8 cellular contexts compared by ENCODE assay signal in the genomic region with DNA sequence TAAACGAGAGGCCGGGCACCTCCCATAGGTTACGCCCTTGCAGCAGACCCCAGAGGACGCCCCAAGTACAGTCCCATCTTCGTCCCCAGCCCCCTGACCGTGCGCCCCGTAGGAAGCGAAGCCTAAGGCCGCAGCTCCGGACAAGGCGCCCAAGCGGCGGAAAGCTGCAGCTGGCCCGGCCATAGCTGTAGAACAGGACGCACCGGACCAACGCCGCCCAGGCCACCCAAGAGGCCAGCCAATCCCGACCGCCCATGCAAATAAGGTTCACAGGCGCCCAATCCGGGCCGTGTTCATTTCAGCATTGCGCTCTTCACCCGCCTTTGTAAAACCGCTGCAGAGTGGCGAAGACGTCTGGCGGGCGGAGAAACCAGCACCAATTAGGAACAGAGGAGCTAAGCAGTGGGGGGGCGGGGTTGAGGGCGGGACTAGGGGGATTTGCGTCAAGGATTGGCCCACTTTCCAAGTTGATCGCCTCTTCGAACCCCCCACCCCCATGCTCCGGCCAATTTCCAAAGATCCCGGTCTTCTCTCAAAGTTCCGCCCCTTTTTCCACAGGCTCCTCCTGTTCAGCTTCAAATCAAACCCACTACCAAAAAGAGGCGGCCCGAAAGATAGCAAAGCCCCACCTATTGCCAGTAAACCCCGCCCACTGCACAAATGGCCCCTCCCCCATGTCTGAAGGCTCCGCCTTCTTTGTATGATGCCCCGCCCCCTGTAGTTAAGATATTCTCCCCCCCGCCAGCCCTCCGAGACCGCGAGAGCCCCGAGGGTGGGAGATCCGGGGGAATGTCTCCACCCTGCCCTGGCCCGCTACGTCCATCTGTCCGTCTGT. TPM values are rescaled to one million over a fixed set of nuclear protein-coding genes. Genes with fewer than 3 reads are reported as not detected.
A peak's percentile ranks its signal among the peaks of the same experiment; 100 is the strongest.
DNase-seq lines count a peak whose midpoint lies in the region; ATAC-seq and TF ChIP-seq lines count a peak whose summit lies in the region.

Gene TMEM256 (minus strand): TSS at position 196 of the 835 bp plus-strand sequence. CDS start 13 bp downstream, at position 183.

- intact Hi-C loops in CD4-positive, alpha-beta memory T cell (cut with micrococcal nuclease): loop anchor here (1.0 kb wide), 10 partner anchors 10 to 282 kb away; partner anchors contain the start of genes ACAP1, EIF5A, ELP5 and NEURL4

- no peaks in the 10 kb centered on the region for H3K9me3 Mint-ChIP-seq in CD4-positive, alpha-beta memory T cell

- H3K27ac Mint-ChIP-seq in CD4-positive, alpha-beta memory T cell: peak within 1 kb of the TSS; percentile 89 to 99 (median 98)

- no peaks in the 10 kb centered on the region for H3K27me3 ChIP-seq in CD4-positive, alpha-beta memory T cell (ENCODE audit: insufficient read depth, low read length)
- no peaks in the 10 kb centered on the region for H3K27me3 ChIP-seq in lung (ENCODE audit: control insufficient read depth, insufficient read depth)

- POLR2A ChIA-PET in CD4-positive, alpha-beta memory T cell (lab: Charles Lee; ENCODE audit: partially characterized antibody): interaction anchor here (0.6 to 3.7 kb wide), 21 partner anchors 10 to 734 kb away, joined by 3 to 69 read pairs (median 5); partner anchors contain the start of genes ACAP1, DVL2, MPDU1 and NEURL4

- no peaks in the 10 kb centered on the region for H3K9me3 ChIP-seq in CD4-positive, alpha-beta memory T cell (ENCODE audit: control insufficient read depth in 1 of 2, low read length in 2 of 2)
- H3K9me3 ChIP-seq in lung (ENCODE audit: control insufficient read depth in 2 of 2, insufficient read depth in 1 of 2, low read length in 1 of 2): no peaks in the 10 kb centered on the region

- H3K4me3 Mint-ChIP-seq in CD4-positive, alpha-beta memory T cell: peak within 1 kb of the TSS; percentile 93 to 98 (median 97)

- peak within 1 kb of the TSS; percentile 51 for H3K27ac ChIP-seq in CD4-positive, alpha-beta memory T cell (ENCODE audit: low read depth, low read length)
- peak within 1 kb of the TSS; percentile 87 to 88 for H3K27ac ChIP-seq in lung (ENCODE audit: low read depth in 1 of 2, low read length in 1 of 2)

- no peak for TF ChIP-seq CTCF in lung (IDR thresholded peaks at IDR 0.05; ENCODE audit: control extremely low read depth, extremely low read depth)

- ATAC-seq in GM19467 (IDR thresholded peaks at IDR 0.05; ENCODE audit: unreplicated experiment): peak; percentile 91
- ATAC-seq in lung (ENCODE audit: insufficient read depth, low FRiP score): peak; percentile 93

- peaks cover 17% of the 10 kb centered on the region for H3K4me1 ChIP-seq in CD4-positive, alpha-beta memory T cell (ENCODE audit: insufficient read depth, low read length)
- H3K4me1 ChIP-seq in lung (ENCODE audit: control insufficient read depth in 2 of 2, insufficient read depth in 2 of 2, low read length in 2 of 2): peaks cover 0 to 7% of the 10 kb centered on the region in 2 donors

- H3K27me3 Mint-ChIP-seq in CD4-positive, alpha-beta memory T cell: peaks cover 1 to 2% of the 10 kb centered on the region in 2 donors

- H3K4me1 Mint-ChIP-seq in CD4-positive, alpha-beta memory T cell: peaks cover 16 to 39% (median 17%) of the 10 kb centered on the region in 4 donors

- H3K4me3 ChIP-seq in CD4-positive, alpha-beta memory T cell (ENCODE audit: low read length in 2 of 2): peak within 1 kb of the TSS; percentile 73 to 77
- H3K4me3 ChIP-seq in lung: peak within 1 kb of the TSS; percentile 51

- WGBS in lung, 2 donors: 0 to 1% methylated on average over 49 to 53 of the region's 53 CpGs

- DNase-seq in CD4-positive, alpha-beta memory T cell: peak; percentile 91 to 98 (median 94)
- DNase-seq in HS-27A (ENCODE audit: low read depth) (peak; percentile 79), lung (ENCODE audit: low spot score) (peak; percentile 98)
- peak; percentile 81 for DNase-seq in NK-92 treated with Interleukin-12 subunit alpha and Interleukin-12 subunit beta, amount 100 ng/mL, for 24 hours (lab: John Stamatoyannopoulos, UW)
- DNase-seq in activated CD8-positive, alpha-beta memory T cell treated with anti-CD3 and anti-CD28 coated beads for 24 hours: peak; percentile 96
- peak; percentile 94 for DNase-seq in effector CD8-positive, alpha-beta T cell (lab: John Stamatoyannopoulos, UW)
- peak; percentile 90 to 93 (median 91) for DNase-seq in stimulated activated CD4-positive, alpha-beta T cell treated with anti-CD3 and anti-CD28 coated beads, TNF-alpha, amount 100 ng/mL, for 4 hours (ENCODE audit: low read depth in 3 of 3)

- peaks cover 0 to 7% of the 10 kb centered on the region in 2 donors for H3K36me3 Mint-ChIP-seq in CD4-positive, alpha-beta memory T cell

- H3K36me3 ChIP-seq in CD4-positive, alpha-beta memory T cell (ENCODE audit: insufficient read depth, low read length): no peaks in the 10 kb centered on the region
- H3K36me3 ChIP-seq in lung (ENCODE audit: control insufficient read depth in 2 of 2, insufficient read depth in 2 of 2, low read length in 2 of 2): no peaks in the 10 kb centered on the region

- CTCF ChIA-PET in CD4-positive, alpha-beta memory T cell (lab: Charles Lee; ENCODE audit: partially characterized antibody): interaction anchor here (0.8 to 2.9 kb wide), 3 partner anchors 19 to 48 kb away, joined by 3 to 23 read pairs (median 4); partner anchors contain the start of gene TMEM102

RNA-seq across cellular contexts. Expression of gene TMEM256, which starts in this region (rescaled TPM):
- 10 to 100 TPM; 35.4 to 38.3 TPM for total RNA-seq in CD4-positive, alpha-beta memory T cell
- 10 to 100 TPM; 49.9 to 51.1 TPM for polyA plus RNA-seq in CD4-positive, alpha-beta memory T cell
- 10 to 100 TPM; 70.2 to 78.7 TPM for total RNA-seq in lung
- 100 to 1,000 TPM in 1 of 2 donors, 10 to 100 TPM in 1; 71.6 to 247 TPM for polyA plus RNA-seq in lung

Comparison
In these comparisons a context has a peak if more than half of its experiments do, and no peak if none do; other contexts are left out.
1. Peak in every context shown above with its lines: DNase-seq, ATAC-seq, H3K4me3 ChIP-seq and H3K27ac ChIP-seq.